In the genomic region with DNA sequence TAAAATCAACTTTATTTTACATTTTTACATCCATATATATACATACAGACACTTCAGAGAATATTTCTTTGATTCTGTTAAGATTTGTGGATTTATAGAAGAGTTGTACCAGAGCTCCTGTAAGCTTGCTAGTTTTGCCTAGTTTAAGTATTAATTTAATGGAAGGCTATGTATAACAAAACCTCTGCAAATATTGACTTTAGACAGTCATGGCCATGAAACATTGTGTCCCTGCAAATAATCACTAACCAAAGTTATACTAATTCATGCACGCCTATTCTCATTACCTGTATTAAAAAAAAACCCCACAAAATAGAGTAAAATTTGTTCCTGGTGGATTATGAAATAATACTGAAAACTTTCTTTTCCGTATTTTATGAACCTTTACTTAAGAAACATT, we compare ENCODE assay signal across 32 cellular contexts.
"Had no signal": no experiment of that assay in that cellular context is flagged by ENCODE, and none has a peak within 500 bp of the region (broad histone marks: within the 10 kb centered on the region; RNA-seq: fewer than 3 reads in every experiment).

No MANE protein-coding gene starts in this region.

- DNase-seq: activated CD4-positive, alpha-beta memory T cell treated with anti-CD3 and anti-CD28 coated beads for 36 hours; activated CD4-positive, alpha-beta T cell treated with anti-CD3 and anti-CD28 coated beads for 36 hours; activated CD4-positive, alpha-beta T cell treated with anti-CD3 and anti-CD28 coated beads, Interleukin-2, amount 10 ng/mL, durations not matched to agents 24 days and 14 days; activated CD4-positive, CD25-positive, alpha-beta regulatory T cell; activated CD4-positive, CD25-positive, alpha-beta regulatory T cell treated with anti-CD3 and anti-CD28 coated beads, Interleukin-2, amount 50 U/mL, for 72 hours; activated CD8-positive, alpha-beta memory T cell treated with anti-CD3 and anti-CD28 coated beads, Interleukin-2, amount 10 ng/mL, durations not matched to agents 7 days and 5 days; activated CD8-positive, alpha-beta memory T cell treated with anti-CD3 and anti-CD28 coated beads, Interleukin-2, amount 50 U/mL, for 4 hours; activated CD8-positive, alpha-beta T cell treated with anti-CD3 and anti-CD28 coated beads, Interleukin-2, amount 10 ng/mL, durations not matched to agents 7 days and 5 days; activated effector memory CD4-positive, alpha-beta T cell treated with anti-CD3 and anti-CD28 coated beads, Interleukin-2, amount 50 U/mL, for 16 hours; activated naive CD4-positive, alpha-beta T cell treated with anti-CD3 and anti-CD28 coated beads for 36 hours; activated naive CD8-positive, alpha-beta T cell treated with anti-CD3 and anti-CD28 coated beads for 36 hours; activated naive CD8-positive, alpha-beta T cell treated with anti-CD3 and anti-CD28 coated beads, Interleukin-2, amount 50 U/mL, for 24 hours; activated T-cell treated with anti-CD3 and anti-CD28 coated beads, Interleukin-2, amount 50 U/mL, for 1 hour; activated T-cell treated with anti-CD3 and anti-CD28 coated beads, Interleukin-2, amount 50 U/mL, for 48 hours; adrenal gland; amygdala; aorta; central memory CD4-positive, alpha-beta T cell; cerebellar nuclear complex; colonic mucosa; effector CD8-positive, alpha-beta T cell; esophagus squamous epithelium; foreskin melanocyte; heart right ventricle; T-helper 17 cell; T1000 had no signal

- H3K27me3 ChIP-seq: adrenal gland, cardiac muscle cell, colonic mucosa, esophagus squamous epithelium, gastroesophageal sphincter had no signal

- H3K27ac ChIP-seq: adrenal gland, breast epithelium, cardiac muscle cell, colonic mucosa, epithelial cell of prostate, esophagus squamous epithelium, gastroesophageal sphincter, heart right ventricle had no signal

- H3K4me3 ChIP-seq: adrenal gland, breast epithelium, cardiac muscle cell, colonic mucosa, esophagus squamous epithelium, gastroesophageal sphincter, heart right ventricle had no signal

- H3K9me3 ChIP-seq: adrenal gland, breast epithelium, colonic mucosa, esophagus squamous epithelium, gastroesophageal sphincter, heart right ventricle had no signal

- ATAC-seq: activated CD4-positive, alpha-beta T cell treated with anti-CD3 and anti-CD28 coated beads for 36 hours; activated CD8-positive, alpha-beta memory T cell treated with anti-CD3 and anti-CD28 coated beads, Interleukin-2, amount 10 ng/mL, durations not matched to agents 7 days and 5 days; activated CD8-positive, alpha-beta T cell treated with anti-CD3 and anti-CD28 coated beads, Interleukin-2, amount 10 ng/mL, durations not matched to agents 7 days and 5 days; activated naive CD8-positive, alpha-beta T cell treated with anti-CD3 and anti-CD28 coated beads, Interleukin-2, amount 50 U/mL, for 24 hours; gastroesophageal sphincter; heart right ventricle; T-helper 17 cell had no signal

- FAIRE-seq: endometrium, endothelial cell of umbilical vein had no signal

- H3K4me1 ChIP-seq: adrenal gland, breast epithelium, colonic mucosa, esophagus squamous epithelium, gastroesophageal sphincter, heart right ventricle had no signal

- H3K36me3 ChIP-seq: adrenal gland, breast epithelium, cardiac muscle cell, colonic mucosa, esophagus squamous epithelium, gastroesophageal sphincter, heart right ventricle had no signal
